ENCODE assay signal across 22 cellular contexts in the genomic region with DNA sequence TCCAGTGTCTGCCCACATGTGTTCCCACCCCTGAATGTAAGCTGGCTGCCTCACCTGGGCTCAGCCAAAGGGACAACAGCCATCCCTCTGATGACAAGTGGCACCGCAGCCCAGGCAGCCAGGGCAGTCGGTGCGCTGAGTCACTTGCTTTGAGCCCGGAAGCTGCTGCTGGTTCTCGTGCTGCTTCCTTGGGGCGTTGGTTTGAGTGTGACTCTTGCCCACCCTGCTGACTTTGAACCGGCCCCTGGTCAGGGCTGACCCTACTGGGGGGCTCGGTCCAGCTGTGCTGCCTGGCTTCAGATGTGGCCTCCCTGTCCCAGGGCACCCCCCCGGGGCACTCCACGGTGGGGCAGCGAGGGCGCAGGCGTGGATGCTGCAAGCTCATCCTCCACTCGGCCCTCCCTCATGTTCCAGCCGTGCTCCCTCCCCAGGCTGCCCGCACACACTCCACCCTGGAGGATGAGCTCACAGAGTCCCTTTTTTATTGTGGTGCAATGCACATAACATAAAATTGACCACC.
"Had no signal": no experiment of that assay in that cellular context is flagged by ENCODE, and none has a peak within 500 bp of the region (broad histone marks: within the 10 kb centered on the region; RNA-seq: fewer than 3 reads in every experiment).

No MANE protein-coding gene starts in this region.

- H3K36me3 ChIP-seq: esophagus muscularis mucosa, neutrophil had no signal

- H3K36me3 Mint-ChIP-seq: activated naive CD4-positive, alpha-beta T cell treated with anti-CD3 and anti-CD28 coated beads, Interleukin-2, amount 50 U/mL, for 72 hours; type B pancreatic cell had no signal

- H3K9me3 Mint-ChIP-seq: activated naive CD4-positive, alpha-beta T cell treated with anti-CD3 and anti-CD28 coated beads, Interleukin-2, amount 50 U/mL, for 72 hours; activated T-cell treated with anti-CD3 and anti-CD28 coated beads, Interleukin-2, amount 50 U/mL, for 72 hours; mesothelial cell of epicardium; T-helper 1 cell treated with Interleukin-12 subunit alpha and Interleukin-12 subunit beta and Interleukin-4 antibody, amounts not matched to agents 30 μg/mL and 1 μg/mL, for 36 hours; type B pancreatic cell had no signal

- H3K9me3 ChIP-seq: body of pancreas, esophagus muscularis mucosa, neutrophil had no signal

- H3K4me1 ChIP-seq: body of pancreas had no signal

- H3K27me3 Mint-ChIP-seq: activated B cell treated with CpG ODN at 0.5 μM for 24 hours had no signal

- H3K4me3 Mint-ChIP-seq: activated B cell treated with CpG ODN at 0.5 μM for 24 hours; activated CD8-positive, alpha-beta T cell treated with anti-CD3 and anti-CD28 coated beads, Interleukin-2, amount 10 ng/mL, durations not matched to agents 7 days and 5 days; activated T-cell treated with anti-CD3 and anti-CD28 coated beads, Interleukin-2, amount 50 U/mL, for 72 hours; mesothelial cell of epicardium; T-helper 1 cell treated with Interleukin-12 subunit alpha and Interleukin-12 subunit beta and Interleukin-4 antibody, amounts not matched to agents 30 μg/mL and 1 μg/mL, for 36 hours; type B pancreatic cell had no signal

- H3K27ac Mint-ChIP-seq: activated B cell treated with CpG ODN at 0.5 μM for 24 hours; activated CD8-positive, alpha-beta T cell treated with anti-CD3 and anti-CD28 coated beads, Interleukin-2, amount 10 ng/mL, durations not matched to agents 7 days and 5 days; activated naive CD4-positive, alpha-beta T cell treated with anti-CD3 and anti-CD28 coated beads, Interleukin-2, amount 50 U/mL, for 72 hours; activated T-cell treated with anti-CD3 and anti-CD28 coated beads, Interleukin-2, amount 50 U/mL, for 72 hours; mesothelial cell of epicardium; T-helper 1 cell treated with Interleukin-12 subunit alpha and Interleukin-12 subunit beta and Interleukin-4 antibody, amounts not matched to agents 30 μg/mL and 1 μg/mL, for 36 hours; type B pancreatic cell had no signal

- ATAC-seq: activated CD8-positive, alpha-beta T cell treated with anti-CD3 and anti-CD28 coated beads, Interleukin-2, amount 10 ng/mL, durations not matched to agents 7 days and 5 days; activated naive CD4-positive, alpha-beta T cell treated with anti-CD3 and anti-CD28 coated beads, Interleukin-2, amount 50 U/mL, for 72 hours; activated T-cell treated with anti-CD3 and anti-CD28 coated beads, Interleukin-2, amount 50 U/mL, for 72 hours; body of pancreas; SK-N-SH treated with all-trans-retinoic acid at 6 μM for 48 hours had no signal

- DNase-seq: activated B cell treated with CpG ODN at 0.5 μM for 24 hours; activated CD4-positive, alpha-beta T cell treated with anti-CD3 and anti-CD28 coated beads for 48 hours; activated CD8-positive, alpha-beta memory T cell treated with anti-CD3 and anti-CD28 coated beads, Interleukin-2, amount 50 U/mL, for 4 hours; activated CD8-positive, alpha-beta T cell treated with anti-CD3 and anti-CD28 coated beads, Interleukin-2, amount 10 ng/mL, durations not matched to agents 7 days and 5 days; activated gamma-delta T cell; activated T-cell treated with anti-CD3 and anti-CD28 coated beads, Interleukin-2, amount 50 U/mL, for 72 hours; amniotic stem cell; body of pancreas; central memory CD4-positive, alpha-beta T cell; retina; stimulated activated CD4-positive, alpha-beta T cell treated with anti-CD3 and anti-CD28 coated beads, Interleukin-15, amount 100 ng/mL, for 24 hours; stimulated activated CD4-positive, alpha-beta T cell treated with anti-CD3 and anti-CD28 coated beads, Interleukin-4, amount 100 ng/mL, for 1 hour; stimulated activated naive CD4-positive, alpha-beta T cell had no signal

- H3K27ac ChIP-seq: body of pancreas, coronary artery, esophagus muscularis mucosa, neutrophil, skin epidermis had no signal

- H3K4me1 Mint-ChIP-seq: activated B cell treated with CpG ODN at 0.5 μM for 24 hours had no signal

- H3K4me3 ChIP-seq: body of pancreas, coronary artery, esophagus muscularis mucosa, skin epidermis had no signal

- H3K27me3 ChIP-seq: body of pancreas, neutrophil had no signal
